ENCODE assay signal across 8 cellular contexts in the genomic region with DNA sequence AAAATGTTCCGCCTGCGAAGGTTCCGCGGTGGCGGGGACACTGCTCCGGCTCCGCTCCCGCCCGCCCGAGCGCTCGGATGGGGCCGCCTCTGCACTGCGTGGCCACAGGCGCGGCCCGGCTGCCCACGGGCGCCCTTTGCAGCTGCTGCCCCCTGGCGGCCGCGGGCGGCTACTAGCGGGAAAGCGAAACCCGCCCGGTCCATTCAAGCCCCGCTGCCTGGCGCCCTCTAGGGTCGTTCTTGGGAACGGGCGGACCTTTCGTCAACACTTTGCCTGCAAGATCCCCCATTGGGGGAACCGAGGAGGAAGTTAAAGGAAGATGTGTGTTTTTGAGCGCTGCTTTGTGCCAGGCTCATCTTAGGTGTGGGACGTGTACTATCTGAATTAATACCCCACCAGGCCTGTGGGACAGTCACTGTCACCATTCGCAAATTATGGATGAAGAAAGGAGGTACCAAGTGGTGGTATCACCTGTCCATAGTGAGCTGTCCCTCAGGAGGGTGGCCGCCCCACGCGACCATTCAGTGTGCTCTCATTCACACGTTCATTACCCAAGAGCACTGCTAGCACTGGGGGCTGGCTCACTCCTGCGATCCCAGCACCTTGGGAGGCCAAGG. TPM values are rescaled to one million over a fixed set of nuclear protein-coding genes. Genes with fewer than 3 reads are reported as not detected.
DNase-seq lines count a peak whose midpoint lies in the region; ATAC-seq and TF ChIP-seq lines count a peak whose summit lies in the region.

No MANE protein-coding gene starts in this region.

- no peaks in the 10 kb centered on the region for H3K36me3 ChIP-seq in OCI-LY7 (ENCODE audit: insufficient read depth, low read length)
- H3K36me3 ChIP-seq in endodermal cell (ENCODE audit: control insufficient read depth, insufficient read depth, low read length): no peaks in the 10 kb centered on the region
- H3K36me3 ChIP-seq in mucosa of descending colon (ENCODE audit: low read depth): no peaks in the 10 kb centered on the region

- intact Hi-C loops in OCI-LY7 (cut with micrococcal nuclease; ENCODE audit: unreplicated experiment) (loop anchor here (1.0 to 2.0 kb wide), 3 partner anchors 25 to 149 kb away; partner anchors contain the start of gene CDCA4), mucosa of descending colon (cut with DNase I, micrococcal nuclease) (loop anchor here (5.0 to 10.0 kb wide), 2 partner anchors 71 to 149 kb away; partner anchors contain the start of gene AHNAK2 (in 2 of the 2))

- peaks cover 9% of the 10 kb centered on the region for H3K27me3 ChIP-seq in endodermal cell (ENCODE audit: control insufficient read depth, insufficient read depth, low read length, poor library complexity, severe bottlenecking)

- peak overlapping the region; percentile 51; the same call in 1 of the 2 replicates for H3K4me2 ChIP-seq in OCI-LY7 (ENCODE audit: low read length)

- no peaks in the 10 kb centered on the region for H3K9me3 Mint-ChIP-seq in endodermal cell

- H3K27me3 Mint-ChIP-seq in endodermal cell (ENCODE audit: insufficient read depth): peaks cover 25% of the 10 kb centered on the region

- peaks cover 4% of the 10 kb centered on the region for H3K4me1 ChIP-seq in OCI-LY7 (ENCODE audit: insufficient read depth, low read length, poor library complexity, severe bottlenecking)
- H3K4me1 ChIP-seq in endodermal cell (ENCODE audit: control insufficient read depth, insufficient read depth, low read length): no peaks in the 10 kb centered on the region
- peaks cover 11% of the 10 kb centered on the region for H3K4me1 ChIP-seq in mucosa of descending colon (ENCODE audit: low read depth)

- no peaks in the 10 kb centered on the region for H3K79me2 ChIP-seq in OCI-LY7 (ENCODE audit: insufficient read depth, low read depth, low read length)

- TF ChIP-seq EP300 in Ishikawa (IDR thresholded peaks at IDR 0.05; ENCODE audit: borderline replicate concordance): no peak

- POLR2A ChIA-PET in OCI-LY7 (lab: Charles Lee): interaction anchor here (0.8 to 1.2 kb wide), 3 partner anchors 22 to 77 kb away, joined by 3 to 6 read pairs (median 6); no protein-coding TSS in a partner anchor

- H4K20me1 ChIP-seq in OCI-LY7 (ENCODE audit: insufficient read depth, low read length): no peaks in the 10 kb centered on the region

- WGBS in endodermal cell (ENCODE audit: insufficient coverage in 1 of 2, insufficient read length in 1 of 2), 2 experiments: 14 to 43% methylated on average over 3 to 42 of the region's 42 CpGs

- H3K9ac ChIP-seq in endodermal cell (ENCODE audit: extremely low read depth, low read length, poor library complexity, severe bottlenecking): no peak overlapping the region

- H3K27ac ChIP-seq in OCI-LY7 (ENCODE audit: low read depth, low read length, poor library complexity, severe bottlenecking) (no peak overlapping the region), endodermal cell (ENCODE audit: low read depth, low read length) (no peak overlapping the region)

- H3K9me2 ChIP-seq in OCI-LY7 (ENCODE audit: insufficient read depth, low read length): no peaks in the 10 kb centered on the region

- DNase-seq in C1 segment of cervical spinal cord (lab: John Stamatoyannopoulos, UW) (peak in 13 of 14 donors; percentile 12 to 90 (median 64)), OCI-LY7 (ENCODE audit: low spot score) (peak; percentile 90), endodermal cell (peak; percentile 97), mucosa of descending colon (peak; percentile 91 to 95 (median 94))
- DNase-seq in activated CD8-positive, alpha-beta memory T cell treated with anti-CD3 and anti-CD28 coated beads, Interleukin-2, amount 50 U/mL, for 24 hours (ENCODE audit: extremely low read depth): peak; percentile 85
- peak; percentile 85 to 93 for DNase-seq in stimulated activated CD8-positive, alpha-beta memory T cell treated with anti-CD3 and anti-CD28 coated beads, Interleukin-7, amount 100 ng/mL, for 1 hour (ENCODE audit: low read depth in 2 of 2)

- peak; percentile 57 for ATAC-seq in GM19467 (IDR thresholded peaks at IDR 0.05; ENCODE audit: unreplicated experiment)
- ATAC-seq in mucosa of descending colon: peak; percentile 96

- CTCF ChIA-PET in OCI-LY7 (lab: Charles Lee; ENCODE audit: unreplicated experiment): interaction anchor here (0.6 to 1.2 kb wide), 6 partner anchors 11 to 80 kb away, joined by 3 to 4 read pairs (median 4); partner anchors contain the start of gene GPR132

- H2AFZ ChIP-seq in OCI-LY7 (ENCODE audit: low read length): peak overlapping the region; percentile 63; the same call in 1 of the 2 replicates

- no peak overlapping the region for H3K4me3 Mint-ChIP-seq in endodermal cell

- no peak overlapping the region for H3K4me3 ChIP-seq in OCI-LY7 (ENCODE audit: low read depth, low read length, poor library complexity, severe bottlenecking)
- no peak overlapping the region for H3K4me3 ChIP-seq in endodermal cell (ENCODE audit: low read length)
- no peak overlapping the region for H3K4me3 ChIP-seq in mucosa of descending colon

- no peak overlapping the region for H3K27ac Mint-ChIP-seq in endodermal cell

- peak; percentile 39; the same call in 1 of the 2 replicates for TF ChIP-seq RAD21 in Ishikawa (IDR thresholded peaks at IDR 0.05; ENCODE audit: low read depth)

- no TSS peak for BruUV-seq in OCI-LY7 (replicated peaks; lab: Mats Ljungman, UMichigan)

- H3K36me3 Mint-ChIP-seq in endodermal cell (ENCODE audit: low read depth): no peaks in the 10 kb centered on the region

- TF ChIP-seq CTCF in OCI-LY7 (conservative IDR thresholded peaks at IDR 0.05; ENCODE audit: low read length): peak; percentile 100
- TF ChIP-seq CTCF in endodermal cell (conservative IDR thresholded peaks at IDR 0.05): peak; percentile 100
- TF ChIP-seq CTCF in mucosa of descending colon (IDR thresholded peaks at IDR 0.05): peak; percentile 100

- H3K4me1 Mint-ChIP-seq in endodermal cell: no peaks in the 10 kb centered on the region

- H3K9me3 ChIP-seq in OCI-LY7 (ENCODE audit: low read length) (no peaks in the 10 kb centered on the region), endodermal cell (ENCODE audit: control insufficient read depth, low read length) (no peaks in the 10 kb centered on the region), mucosa of descending colon (no peaks in the 10 kb centered on the region)

TF ChIP-seq in Ishikawa, 13 proteins besides CTCF, POLR2A, EP300 and RAD21:
- TF ChIP-seq TEAD4 (IDR thresholded peaks at IDR 0.05) (no peak), FOXM1 (IDR thresholded peaks at IDR 0.05; ENCODE audit: borderline replicate concordance, low read depth) (no peak), NFIC (IDR thresholded peaks at IDR 0.05) (no peak), ZBTB7A (IDR thresholded peaks at IDR 0.05; ENCODE audit: low read depth) (no peak), CEBPB (IDR thresholded peaks at IDR 0.05) (no peak), EGR1 (IDR thresholded peaks at IDR 0.05) (no peak), TCF12 (IDR thresholded peaks at IDR 0.05; ENCODE audit: low read depth) (no peak), REST (IDR thresholded peaks at IDR 0.05; ENCODE audit: low read depth) (no peak), USF1 (IDR thresholded peaks at IDR 0.05) (no peak), YY1 (IDR thresholded peaks at IDR 0.05; ENCODE audit: low read depth) (no peak), CREB1 (IDR thresholded peaks at IDR 0.05; ENCODE audit: low read depth) (no peak), TAF1 (IDR thresholded peaks at IDR 0.05; ENCODE audit: low read depth) (no peak)
- TF ChIP-seq, protein P1, sequence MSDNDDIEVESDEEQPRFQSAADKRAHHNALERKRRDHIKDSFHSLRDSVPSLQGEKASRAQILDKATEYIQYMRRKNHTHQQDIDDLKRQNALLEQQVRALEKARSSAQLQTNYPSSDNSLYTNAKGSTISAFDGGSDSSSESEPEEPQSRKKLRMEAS (IDR thresholded peaks at IDR 0.05): no peak
TF ChIP-seq in Ishikawa: peak in this region for 0.

RNA-seq across cellular contexts. Expression of gene GPR132, which starts 19.4 kb away (rescaled TPM):
- 0.10 and 1.0 TPM in 2 replicates for total RNA-seq in OCI-LY7 (2014; rRNA removed; shearing (Covaris generic))
- total RNA-seq in OCI-LY7 (2022): 1.9 and 3.0 TPM in 2 replicates
- total RNA-seq in endodermal cell: 1 to 10 TPM in 1 of 2 donors, under 1 TPM in 1; 0.27 to 3.3 TPM
- polyA plus RNA-seq in endodermal cell (2013, experiment 1 of 2): 0.25 TPM
- 0.08 TPM for polyA plus RNA-seq in endodermal cell (2013, experiment 2 of 2)
- 1 to 10 TPM; 1.7 to 4.0 (median 3.1) TPM for total RNA-seq in mucosa of descending colon

RNA-seq across cellular contexts. Expression of gene CDCA4, which starts 24.9 kb away (rescaled TPM):
- 109 and 110 TPM in 2 replicates for total RNA-seq in OCI-LY7 (2014; rRNA removed; shearing (Covaris generic))
- total RNA-seq in OCI-LY7 (2022) (74.0 and 79.5 TPM in 2 replicates), endodermal cell (10 to 100 TPM; 46.6 to 65.1 TPM), mucosa of descending colon (1 to 10 TPM; 4.3 to 8.7 (median 5.6) TPM)
- polyA plus RNA-seq in endodermal cell (2013, experiment 1 of 2): 52.4 TPM
- 53.2 TPM for polyA plus RNA-seq in endodermal cell (2013, experiment 2 of 2)

Comparison
In these comparisons a context has a peak if more than half of its experiments do, and no peak if none do; other contexts are left out.
1. RNA of gene CDCA4, which starts 24.9 kb away (total RNA-seq): 74.0 to 110 TPM in OCI-LY7 and 46.6 to 65.1 TPM in endodermal cell; 4.3 to 8.7 TPM in mucosa of descending colon; every median in the first group is over 4 times any median in the second.
2. Peak in every context shown above with its lines, with median percentiles within 50 percentile points of each other: DNase-seq and CTCF ChIP-seq.